In genomic region chr16:83330251-83330650, GRCh38 we compare ENCODE assay signal across 29 cellular contexts.
"Had no signal": no experiment of that assay in that cellular context is flagged by ENCODE, and none has a peak within 500 bp of the region (broad histone marks: within the 10 kb centered on the region; RNA-seq: fewer than 3 reads in every experiment).

No MANE protein-coding gene starts in this region.

- H3K4me1 Mint-ChIP-seq: activated naive CD4-positive, alpha-beta T cell treated with anti-CD3 and anti-CD28 coated beads, Interleukin-2, amount 10 ng/mL, durations not matched to agents 7 days and 5 days; activated naive CD8-positive, alpha-beta T cell treated with anti-CD3 and anti-CD28 coated beads, Interleukin-2, amount 10 ng/mL, durations not matched to agents 7 days and 5 days; stimulated activated effector memory CD8-positive, alpha-beta T cell treated with anti-CD3 and anti-CD28 coated beads, Interleukin-12 subunit alpha, Interleukin-12 subunit beta, amount 100 ng/mL, for 72 hours had no signal

- H3K9me3 Mint-ChIP-seq: activated CD4-positive, alpha-beta memory T cell treated with anti-CD3 and anti-CD28 coated beads for 36 hours; activated naive CD4-positive, alpha-beta T cell treated with anti-CD3 and anti-CD28 coated beads, Interleukin-2, amount 10 ng/mL, durations not matched to agents 7 days and 5 days; activated naive CD8-positive, alpha-beta T cell treated with anti-CD3 and anti-CD28 coated beads, Interleukin-2, amount 10 ng/mL, durations not matched to agents 7 days and 5 days; activated T-helper 1 cell treated with anti-CD3 and anti-CD28 coated beads, Interleukin-12 subunit alpha, Interleukin-12 subunit beta, Interleukin-2, Interleukin-4 antibody, amounts not matched to agents 30 ng/mL and 10 ng/mL and 1 ng/mL, durations not matched to agents 14 hours and 24 hours and 36 hours; brain; natural killer cell treated with Interleukin-12 subunit alpha and Interleukin-12 subunit beta and Interleukin-15 and Interleukin-18, amount 100 ng/mL, for 72 hours; stimulated activated effector memory CD8-positive, alpha-beta T cell treated with anti-CD3 and anti-CD28 coated beads, Interleukin-12 subunit alpha, Interleukin-12 subunit beta, amount 100 ng/mL, for 72 hours; stimulated activated naive CD8-positive, alpha-beta T cell treated with anti-CD3 and anti-CD28 coated beads, Interleukin-15, Interleukin-2, amounts not matched to agents 100 ng/mL and 50 ng/mL, for 24 hours had no signal

- DNase-seq: activated CD4-positive, alpha-beta memory T cell treated with anti-CD3 and anti-CD28 coated beads for 36 hours; activated CD4-positive, alpha-beta T cell treated with anti-CD3 and anti-CD28 coated beads for 48 hours; activated CD8-positive, alpha-beta memory T cell treated with anti-CD3 and anti-CD28 coated beads, Interleukin-2, amount 50 U/mL, for 4 hours; activated effector memory CD4-positive, alpha-beta T cell treated with anti-CD3 and anti-CD28 coated beads, Interleukin-2, amount 50 U/mL, for 16 hours; activated naive CD4-positive, alpha-beta T cell treated with anti-CD3 and anti-CD28 coated beads, Interleukin-2, amount 10 ng/mL, durations not matched to agents 7 days and 5 days; activated naive CD8-positive, alpha-beta T cell treated with anti-CD3 and anti-CD28 coated beads, Interleukin-2, amount 10 ng/mL, durations not matched to agents 7 days and 5 days; activated T-cell treated with anti-CD3 and anti-CD28 coated beads, Interleukin-2, amount 50 U/mL, for 1 hour; esophagus squamous epithelium; foreskin melanocyte; kidney glomerular epithelial cell; mucosa of descending colon; posterior cingulate gyrus; small intestine; stimulated activated CD4-positive, alpha-beta T cell treated with anti-CD3 and anti-CD28 coated beads, Interleukin-4, amount 100 ng/mL, for 24 hours; substantia nigra; upper lobe of left lung had no signal

- H3K4me3 ChIP-seq: ascending aorta, esophagus squamous epithelium, lung, mucosa of descending colon, upper lobe of left lung, vagina had no signal

- H3K27ac Mint-ChIP-seq: activated CD4-positive, alpha-beta memory T cell treated with anti-CD3 and anti-CD28 coated beads for 36 hours; activated naive CD4-positive, alpha-beta T cell treated with anti-CD3 and anti-CD28 coated beads, Interleukin-2, amount 10 ng/mL, durations not matched to agents 7 days and 5 days; activated naive CD8-positive, alpha-beta T cell treated with anti-CD3 and anti-CD28 coated beads, Interleukin-2, amount 10 ng/mL, durations not matched to agents 7 days and 5 days; activated T-helper 1 cell treated with anti-CD3 and anti-CD28 coated beads, Interleukin-12 subunit alpha, Interleukin-12 subunit beta, Interleukin-2, Interleukin-4 antibody, amounts not matched to agents 30 ng/mL and 10 ng/mL and 1 ng/mL, durations not matched to agents 14 hours and 24 hours and 36 hours; brain; natural killer cell treated with Interleukin-12 subunit alpha and Interleukin-12 subunit beta and Interleukin-15 and Interleukin-18, amount 100 ng/mL, for 72 hours; stimulated activated effector memory CD8-positive, alpha-beta T cell treated with anti-CD3 and anti-CD28 coated beads, Interleukin-12 subunit alpha, Interleukin-12 subunit beta, amount 100 ng/mL, for 72 hours; stimulated activated naive CD8-positive, alpha-beta T cell treated with anti-CD3 and anti-CD28 coated beads, Interleukin-15, Interleukin-2, amounts not matched to agents 100 ng/mL and 50 ng/mL, for 24 hours had no signal

- H3K9me3 ChIP-seq: ascending aorta, esophagus squamous epithelium, mucosa of descending colon, upper lobe of left lung, vagina had no signal

- H3K4me3 Mint-ChIP-seq: activated CD4-positive, alpha-beta memory T cell treated with anti-CD3 and anti-CD28 coated beads for 36 hours; activated naive CD4-positive, alpha-beta T cell treated with anti-CD3 and anti-CD28 coated beads, Interleukin-2, amount 10 ng/mL, durations not matched to agents 7 days and 5 days; activated naive CD8-positive, alpha-beta T cell treated with anti-CD3 and anti-CD28 coated beads, Interleukin-2, amount 10 ng/mL, durations not matched to agents 7 days and 5 days; activated T-helper 1 cell treated with anti-CD3 and anti-CD28 coated beads, Interleukin-12 subunit alpha, Interleukin-12 subunit beta, Interleukin-2, Interleukin-4 antibody, amounts not matched to agents 30 ng/mL and 10 ng/mL and 1 ng/mL, durations not matched to agents 14 hours and 24 hours and 36 hours; brain; natural killer cell treated with Interleukin-12 subunit alpha and Interleukin-12 subunit beta and Interleukin-15 and Interleukin-18, amount 100 ng/mL, for 72 hours; stimulated activated effector memory CD8-positive, alpha-beta T cell treated with anti-CD3 and anti-CD28 coated beads, Interleukin-12 subunit alpha, Interleukin-12 subunit beta, amount 100 ng/mL, for 72 hours; stimulated activated naive CD8-positive, alpha-beta T cell treated with anti-CD3 and anti-CD28 coated beads, Interleukin-15, Interleukin-2, amounts not matched to agents 100 ng/mL and 50 ng/mL, for 24 hours had no signal

- ATAC-seq: activated CD4-positive, CD25-positive, alpha-beta regulatory T cell treated with anti-CD3 and anti-CD28 coated beads, Interleukin-2, amount 50 U/mL, for 24 hours; left lobe of liver; mucosa of descending colon; natural killer cell treated with Interleukin-12 subunit alpha and Interleukin-12 subunit beta and Interleukin-15 and Interleukin-18, amount 100 ng/mL, for 72 hours; sciatic nerve; stimulated activated effector memory CD8-positive, alpha-beta T cell treated with anti-CD3 and anti-CD28 coated beads, Interleukin-12 subunit alpha, Interleukin-12 subunit beta, amount 100 ng/mL, for 72 hours had no signal

- H3K27me3 Mint-ChIP-seq: activated CD4-positive, alpha-beta memory T cell treated with anti-CD3 and anti-CD28 coated beads for 36 hours; activated naive CD4-positive, alpha-beta T cell treated with anti-CD3 and anti-CD28 coated beads, Interleukin-2, amount 10 ng/mL, durations not matched to agents 7 days and 5 days; activated naive CD8-positive, alpha-beta T cell treated with anti-CD3 and anti-CD28 coated beads, Interleukin-2, amount 10 ng/mL, durations not matched to agents 7 days and 5 days; brain; stimulated activated naive CD8-positive, alpha-beta T cell treated with anti-CD3 and anti-CD28 coated beads, Interleukin-15, Interleukin-2, amounts not matched to agents 100 ng/mL and 50 ng/mL, for 24 hours had no signal

- H3K27ac ChIP-seq: ascending aorta, epithelial cell of prostate, esophagus squamous epithelium, upper lobe of left lung, vagina, VCaP had no signal

- H3K36me3 ChIP-seq: ascending aorta, esophagus squamous epithelium, upper lobe of left lung, vagina had no signal

- H3K36me3 Mint-ChIP-seq: activated CD4-positive, alpha-beta memory T cell treated with anti-CD3 and anti-CD28 coated beads for 36 hours; activated naive CD4-positive, alpha-beta T cell treated with anti-CD3 and anti-CD28 coated beads, Interleukin-2, amount 10 ng/mL, durations not matched to agents 7 days and 5 days; activated naive CD8-positive, alpha-beta T cell treated with anti-CD3 and anti-CD28 coated beads, Interleukin-2, amount 10 ng/mL, durations not matched to agents 7 days and 5 days; brain; natural killer cell treated with Interleukin-12 subunit alpha and Interleukin-12 subunit beta and Interleukin-15 and Interleukin-18, amount 100 ng/mL, for 72 hours; stimulated activated effector memory CD8-positive, alpha-beta T cell treated with anti-CD3 and anti-CD28 coated beads, Interleukin-12 subunit alpha, Interleukin-12 subunit beta, amount 100 ng/mL, for 72 hours had no signal

- H3K4me1 ChIP-seq: ascending aorta, esophagus squamous epithelium, upper lobe of left lung, vagina had no signal

- H3K27me3 ChIP-seq: ascending aorta, esophagus squamous epithelium, upper lobe of left lung, vagina had no signal
